Comparison of ENCODE assay signal across 14 cellular contexts in the genomic region with DNA sequence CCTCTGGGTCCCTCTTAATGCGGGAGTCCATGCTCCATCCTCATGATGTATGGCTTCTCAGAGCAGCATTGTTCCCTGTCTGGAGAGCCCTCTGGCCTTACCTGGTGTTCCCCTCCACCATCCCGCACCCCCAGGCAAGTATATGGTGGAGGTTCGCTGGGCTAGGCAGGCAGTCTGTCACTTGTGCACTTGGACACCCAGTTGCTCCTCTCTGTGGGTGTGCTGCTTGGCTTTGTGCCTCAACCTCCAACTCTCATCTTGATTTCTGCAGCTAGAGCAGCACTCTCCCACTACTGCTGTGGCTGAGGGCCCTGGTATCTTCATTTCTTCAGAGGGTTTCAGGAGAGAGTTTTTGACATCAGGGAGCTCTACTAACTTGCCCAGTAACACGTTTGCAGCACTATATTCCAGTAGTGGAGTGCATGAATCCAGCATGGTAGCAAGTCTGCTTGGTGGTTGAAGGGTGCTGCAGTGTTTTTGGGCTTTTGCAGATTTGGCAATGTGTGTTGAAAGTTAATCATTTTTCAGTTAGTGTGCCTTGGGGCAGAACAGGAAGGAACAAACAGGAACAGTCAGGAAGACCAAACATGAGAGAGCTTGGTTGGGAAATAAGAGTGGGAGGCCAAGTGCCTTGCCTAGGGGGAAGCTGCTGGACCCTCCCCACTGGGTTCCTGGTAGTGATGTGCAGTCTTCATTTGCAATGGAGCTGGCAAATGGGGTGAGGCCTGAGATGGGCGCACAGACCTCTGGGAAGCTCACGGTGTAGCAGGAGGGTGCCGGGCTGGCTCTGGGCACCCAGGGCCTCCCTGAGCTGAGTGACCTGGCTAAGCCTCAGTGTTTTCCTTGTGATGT. TPM values are rescaled to one million over a fixed set of nuclear protein-coding genes. Genes with fewer than 3 reads are reported as not detected.
DNase-seq lines count a peak whose midpoint lies in the region; ATAC-seq and TF ChIP-seq lines count a peak whose summit lies in the region.
"Had no signal": no experiment of that assay in that cellular context is flagged by ENCODE, and none has a peak within 500 bp of the region (broad histone marks: within the 10 kb centered on the region; RNA-seq: fewer than 3 reads in every experiment).

No MANE protein-coding gene starts in this region.

- H3K27me3 ChIP-seq in RWPE2 (ENCODE audit: insufficient read depth, poor library complexity, severe bottlenecking) (no peaks in the 10 kb centered on the region), dorsolateral prefrontal cortex (no peaks in the 10 kb centered on the region)
- H3K27me3 ChIP-seq: cardiac muscle cell had no signal

- peaks cover under 1% of the 10 kb centered on the region for H3K9me3 Mint-ChIP-seq in nephron
- H3K9me3 Mint-ChIP-seq in nephron progenitor cell: peaks cover 17% of the 10 kb centered on the region

- ATAC-seq in RWPE2 (ENCODE audit: low read depth): no peak
- no peak for ATAC-seq in GM21367 (IDR thresholded peaks at IDR 0.05; ENCODE audit: unreplicated experiment)
- ATAC-seq in GM21529 (IDR thresholded peaks at IDR 0.05; ENCODE audit: unreplicated experiment): no peak

- H3K36me3 Mint-ChIP-seq in nephron (ENCODE audit: low read depth) (peaks cover 72% of the 10 kb centered on the region), nephron progenitor cell (ENCODE audit: low read depth) (peaks cover 78% of the 10 kb centered on the region)

- in situ Hi-C loops in Caki2 (cut with HindIII; ENCODE audit: low pct_unique_long_range_greater_than_20kb, low sequenced_read_pairs): no loop called here

- H3K4me3 Mint-ChIP-seq in nephron (no peak overlapping the region), nephron progenitor cell (no peak overlapping the region)

- H3K36me3 ChIP-seq in RWPE2 (ENCODE audit: low read depth): peaks cover 50% of the 10 kb centered on the region
- H3K36me3 ChIP-seq: cardiac muscle cell had no signal

- peak; percentile 71 for DNase-seq in Caki2 (ENCODE audit: low read depth)
- DNase-seq in RWPE2 (ENCODE audit: low spot score): no peak
- peak in 3 of 10 donors; percentile 54 to 56 (median 56) for DNase-seq in dorsolateral prefrontal cortex
- DNase-seq in RPMI8226: no peak
- no peak for DNase-seq in nephron progenitor cell
- DNase-seq: activated CD4-positive, alpha-beta T cell treated with anti-CD3 and anti-CD28 coated beads, Interleukin-2, amount 50 U/mL, for 1 hour; DND-41; foreskin melanocyte; OCI-M1 had no signal

- peak overlapping the region; percentile 16 for H3K27ac ChIP-seq in RWPE2 (ENCODE audit: poor library complexity, severe bottlenecking)
- peak overlapping the region in 54 of 59 donors; percentile 3 to 89 (median 62) for H3K27ac ChIP-seq in dorsolateral prefrontal cortex
- H3K27ac ChIP-seq: cardiac muscle cell had no signal

- intact Hi-C loops in dorsolateral prefrontal cortex (cut with DNase I): no loop called here

- no peak for TF ChIP-seq CTCF in RWPE2 (IDR thresholded peaks at IDR 0.05; ENCODE audit: poor library complexity, severe bottlenecking)
- no peak for TF ChIP-seq CTCF in dorsolateral prefrontal cortex (IDR thresholded peaks at IDR 0.05 in 54 of 56, conservative IDR thresholded peaks at IDR 0.05 in 2 of 56; ENCODE audit: low read depth in 1 of 56, partially characterized antibody in 56 of 56)
- no peak for TF ChIP-seq CTCF in nephron (IDR thresholded peaks at IDR 0.05; ENCODE audit: unreplicated experiment in 3 of 3)
- no peak for TF ChIP-seq CTCF in nephron progenitor cell (IDR thresholded peaks at IDR 0.05)

- H3K4me1 ChIP-seq in RWPE2 (ENCODE audit: insufficient read depth, poor library complexity, severe bottlenecking): peaks cover 35% of the 10 kb centered on the region

- H3K9me3 ChIP-seq in RWPE2 (ENCODE audit: severe bottlenecking): no peaks in the 10 kb centered on the region

- H3K27ac Mint-ChIP-seq in nephron (peak overlapping the region; percentile 34 to 68 (median 55)), nephron progenitor cell (no peak overlapping the region)

- H3K27me3 Mint-ChIP-seq in nephron (ENCODE audit: low read depth): no peaks in the 10 kb centered on the region
- no peaks in the 10 kb centered on the region for H3K27me3 Mint-ChIP-seq in nephron progenitor cell (ENCODE audit: low read depth, poor library complexity)

- H3K4me3 ChIP-seq in RWPE2 (ENCODE audit: severe bottlenecking): no peak overlapping the region
- no peak overlapping the region for H3K4me3 ChIP-seq in dorsolateral prefrontal cortex
- H3K4me3 ChIP-seq: cardiac muscle cell, smooth muscle cell had no signal

- H3K4me1 Mint-ChIP-seq in nephron (peaks cover 46% of the 10 kb centered on the region), nephron progenitor cell (peaks cover 33% of the 10 kb centered on the region)

RNA-seq across cellular contexts. Expression of gene TSPAN14, which starts 37.4 kb away (rescaled TPM):
- 57.1 and 92.5 TPM in 2 replicates for total RNA-seq in Caki2 (2014; rRNA removed; shearing (Covaris generic); ENCODE audit: low replicate concordance)
- 10 to 100 TPM; 40.9 to 83.1 (median 60.2) TPM for total RNA-seq in dorsolateral prefrontal cortex

RNA-seq across cellular contexts. Expression of gene SH2D4B, which starts 46.2 kb away (rescaled TPM):
- total RNA-seq in Caki2 (2014; rRNA removed; shearing (Covaris generic); ENCODE audit: low replicate concordance): not detected in 2 replicates
- total RNA-seq in dorsolateral prefrontal cortex: 1 to 10 TPM in 2 of 120 experiments, under 1 TPM in 103, not detected in 15; 0.07 to 1.3 (median 0.38) TPM
- total RNA-seq: cardiac muscle cell had no signal
